Comparison of ENCODE assay signal across 8 cellular contexts in genomic region chr14:70186826-70187483, GRCh38. TPM values are rescaled to one million over a fixed set of nuclear protein-coding genes. Genes with fewer than 3 reads are reported as not detected.
DNase-seq lines count a peak whose midpoint lies in the region; ATAC-seq and TF ChIP-seq lines count a peak whose summit lies in the region.

No MANE protein-coding gene starts in this region.

- peak; percentile 15 for ATAC-seq in naive thymus-derived CD4-positive, alpha-beta T cell
- ATAC-seq in GM19324 (IDR thresholded peaks at IDR 0.05; ENCODE audit: low FRiP score, unreplicated experiment): no peak

- peaks cover 3 to 12% of the 10 kb centered on the region in 2 donors for H3K4me1 ChIP-seq in naive thymus-derived CD4-positive, alpha-beta T cell (ENCODE audit: control insufficient read depth in 2 of 2, insufficient read depth in 2 of 2, low read length in 2 of 2)

- POLR2A ChIA-PET in naive thymus-derived CD4-positive, alpha-beta T cell (lab: Charles Lee): no interaction called here

- CTCF ChIA-PET in naive thymus-derived CD4-positive, alpha-beta T cell (lab: Charles Lee): no interaction called here

- intact Hi-C loops in dendritic cell treated with granulocyte-macrophage colony-stimulating factor and Interleukin-4, amounts not matched to agents 40 ng/mL and 50 ng/mL, for 4 days (cut with micrococcal nuclease): no loop called here
- intact Hi-C loops in naive thymus-derived CD4-positive, alpha-beta T cell (cut with micrococcal nuclease): no loop called here

- TF ChIP-seq CTCF in GM12865 (IDR thresholded peaks at IDR 0.05; ENCODE audit: insufficient read depth, low read depth, low read length, missing control alignments): no peak

- H3K9me3 ChIP-seq in naive thymus-derived CD4-positive, alpha-beta T cell (ENCODE audit: control insufficient read depth in 2 of 3, low read length in 3 of 3): no peaks in the 10 kb centered on the region

- H3K27me3 ChIP-seq in naive thymus-derived CD4-positive, alpha-beta T cell (ENCODE audit: control insufficient read depth in 2 of 2, insufficient read depth in 2 of 2, low read length in 2 of 2): peaks cover 0 to 9% of the 10 kb centered on the region in 2 donors

- no peaks in the 10 kb centered on the region for H3K36me3 ChIP-seq in naive thymus-derived CD4-positive, alpha-beta T cell (ENCODE audit: control insufficient read depth in 2 of 3, insufficient read depth in 3 of 3, low read length in 3 of 3)

- no peak overlapping the region for H3K27ac ChIP-seq in naive thymus-derived CD4-positive, alpha-beta T cell (ENCODE audit: low read depth, low read length)

- DNase-seq in GM12865 (ENCODE audit: low read depth): peak; percentile 61
- peak; percentile 62 for DNase-seq in NCI-H1105 treated with DMSO at 0.1 percent for 48 hours (lab: John Stamatoyannopoulos, UW)
- DNase-seq in naive thymus-derived CD4-positive, alpha-beta T cell: no peak
- DNase-seq in HuH-7 (ENCODE audit: low spot score): no peak
- DNase-seq in COLO829 (ENCODE audit: low spot score): no peak
- DNase-seq in NCI-H2081 treated with DMSO at 0.1 percent for 48 hours (lab: John Stamatoyannopoulos, UW): no peak

- H3K27me3 Mint-ChIP-seq in dendritic cell treated with granulocyte-macrophage colony-stimulating factor and Interleukin-4, amounts not matched to agents 40 ng/mL and 50 ng/mL, for 4 days: peaks cover 58% of the 10 kb centered on the region
- H3K27me3 Mint-ChIP-seq in naive thymus-derived CD4-positive, alpha-beta T cell: peaks cover 48 to 59% (median 56%) of the 10 kb centered on the region in 5 donors

- H3K9me3 Mint-ChIP-seq in dendritic cell treated with granulocyte-macrophage colony-stimulating factor and Interleukin-4, amounts not matched to agents 40 ng/mL and 50 ng/mL, for 4 days: no peaks in the 10 kb centered on the region
- H3K9me3 Mint-ChIP-seq in naive thymus-derived CD4-positive, alpha-beta T cell: peaks cover 0 to 3% (median 0%) of the 10 kb centered on the region in 11 donors

- H3K27ac Mint-ChIP-seq in dendritic cell treated with granulocyte-macrophage colony-stimulating factor and Interleukin-4, amounts not matched to agents 40 ng/mL and 50 ng/mL, for 4 days: no peak overlapping the region
- H3K27ac Mint-ChIP-seq in naive thymus-derived CD4-positive, alpha-beta T cell: peak overlapping the region in 2 of 9 donors; percentile 39 to 48

- peak overlapping the region; percentile 81 for H3K4me3 ChIP-seq in GM12865 (ENCODE audit: low read depth, low read length)
- H3K4me3 ChIP-seq in naive thymus-derived CD4-positive, alpha-beta T cell (ENCODE audit: low read length): peak overlapping the region; percentile 41

- H3K4me1 Mint-ChIP-seq in dendritic cell treated with granulocyte-macrophage colony-stimulating factor and Interleukin-4, amounts not matched to agents 40 ng/mL and 50 ng/mL, for 4 days (ENCODE audit: low read depth): peaks cover 27% of the 10 kb centered on the region
- H3K4me1 Mint-ChIP-seq in naive thymus-derived CD4-positive, alpha-beta T cell: peaks cover 15 to 30% (median 22%) of the 10 kb centered on the region in 7 donors

- peak overlapping the region; percentile 75 for H3K4me3 Mint-ChIP-seq in dendritic cell treated with granulocyte-macrophage colony-stimulating factor and Interleukin-4, amounts not matched to agents 40 ng/mL and 50 ng/mL, for 4 days
- peak overlapping the region; percentile 57 to 92 (median 79) for H3K4me3 Mint-ChIP-seq in naive thymus-derived CD4-positive, alpha-beta T cell

- H3K36me3 Mint-ChIP-seq in dendritic cell treated with granulocyte-macrophage colony-stimulating factor and Interleukin-4, amounts not matched to agents 40 ng/mL and 50 ng/mL, for 4 days (ENCODE audit: low read depth): no peaks in the 10 kb centered on the region
- peaks cover 0 to under 1% (median 0%) of the 10 kb centered on the region in 5 donors for H3K36me3 Mint-ChIP-seq in naive thymus-derived CD4-positive, alpha-beta T cell

RNA-seq across cellular contexts. Expression of gene SLC8A3, which starts 1.8 kb away (rescaled TPM):
- total RNA-seq in naive thymus-derived CD4-positive, alpha-beta T cell: under 1 TPM in 3 of 5 experiments, not detected in 2; 0.13 to 0.47 (median 0.31) TPM
- polyA plus RNA-seq in naive thymus-derived CD4-positive, alpha-beta T cell: not detected

Comparison
In these comparisons a context has a peak if more than half of its experiments do, and no peak if none do; other contexts are left out.
1. DNase-seq: peak in GM12865 (single experiment) and NCI-H1105 treated with DMSO at 0.1 percent for 48 hours (single experiment); none in naive thymus-derived CD4-positive, alpha-beta T cell (0 of 9), HuH-7 (single experiment), COLO829 (single experiment) and NCI-H2081 treated with DMSO at 0.1 percent for 48 hours (single experiment).